In the genomic region with DNA sequence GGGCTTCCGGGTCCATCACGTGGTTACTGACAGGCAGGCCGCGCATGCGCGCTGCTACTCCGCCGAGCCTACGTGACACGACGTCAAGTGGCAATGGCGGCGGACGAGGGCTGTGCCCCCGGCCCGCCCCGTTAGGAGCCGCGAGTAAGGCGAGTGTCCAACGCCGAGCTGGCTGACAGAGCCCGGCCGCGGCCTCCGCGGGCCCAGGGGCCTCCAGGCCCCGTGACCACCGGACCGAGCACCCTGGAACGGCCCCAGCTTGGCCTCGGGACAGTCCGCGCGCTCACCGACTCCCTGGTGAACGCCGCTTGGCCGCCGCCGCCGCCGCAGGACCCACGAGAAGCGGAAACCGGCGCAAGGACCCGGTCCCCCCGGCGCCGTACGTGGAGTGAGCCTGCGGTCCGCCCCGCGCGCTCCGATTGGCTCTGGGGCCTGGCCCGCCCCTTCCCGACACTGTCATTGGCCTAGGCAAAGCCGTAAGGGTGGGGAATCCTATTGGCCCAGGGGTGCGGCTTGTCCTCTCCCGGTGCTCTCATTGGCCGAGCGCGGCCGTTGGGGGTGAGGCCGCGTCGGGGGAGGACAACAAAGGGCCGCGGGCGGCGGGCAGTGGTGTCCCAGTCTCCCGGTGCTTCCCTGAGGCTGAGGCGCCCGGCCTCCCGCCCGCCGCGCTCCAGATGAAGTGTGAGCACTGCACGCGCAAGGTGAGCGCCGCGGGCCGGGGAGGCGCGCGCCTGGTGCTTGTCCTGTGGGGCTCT, we compare ENCODE assay signal across 8 cellular contexts. TPM values are rescaled to one million over a fixed set of nuclear protein-coding genes. Genes with fewer than 3 reads are reported as not detected.
DNase-seq lines count a peak whose midpoint lies in the region; ATAC-seq and FAIRE-seq lines count a peak whose summit lies in the region.

A gene (plus strand): TSS at position 612 of the 755 bp plus-strand sequence. CDS start 63 bp downstream, at position 675.

- H3K18ac ChIP-seq in mesendoderm (ENCODE audit: low read length) = peak within 1 kb of the TSS; percentile 96

- peak within 1 kb of the TSS; percentile 100 for H3K27ac ChIP-seq in mesendoderm (ENCODE audit: low read depth, low read length)

- H2AK5ac ChIP-seq in mesendoderm (ENCODE audit: low read length) = no peak within 1 kb of the TSS

- no peak within 1 kb of the TSS for H4K8ac ChIP-seq in mesendoderm (ENCODE audit: low read depth, low read length)

- peak within 1 kb of the TSS; percentile 52 for H2BK120ac ChIP-seq in mesendoderm (ENCODE audit: low read depth, low read length)

- H3K9ac ChIP-seq in endocrine pancreas (ENCODE audit: control insufficient read depth, insufficient read depth, low read length) = peak within 1 kb of the TSS; percentile 89
- H3K9ac ChIP-seq in mesendoderm (ENCODE audit: low read length) = peak within 1 kb of the TSS; percentile 95

- H3K4me3 ChIP-seq in endocrine pancreas (ENCODE audit: control insufficient read depth, insufficient read depth, low read length) = peak within 1 kb of the TSS; percentile 66
- H3K4me3 ChIP-seq in mesendoderm (ENCODE audit: low read length) = peak within 1 kb of the TSS; percentile 80

- peak within 1 kb of the TSS; percentile 70 for H2BK5ac ChIP-seq in mesendoderm (ENCODE audit: low read length)

- H3K27me3 ChIP-seq in endocrine pancreas (ENCODE audit: control insufficient read depth, insufficient read depth, low read length) (no peaks in the 10 kb centered on the region), mesendoderm (ENCODE audit: insufficient read depth, low read length, poor library complexity) (no peaks in the 10 kb centered on the region)

- H3K79me2 ChIP-seq in mesendoderm (ENCODE audit: control insufficient read depth, insufficient read depth, low read length) = no peaks in the 10 kb centered on the region

- H3K9me3 ChIP-seq in endocrine pancreas (ENCODE audit: control insufficient read depth, low read length) = no peaks in the 10 kb centered on the region

- no peak within 1 kb of the TSS for H2BK15ac ChIP-seq in mesendoderm (replicated peaks; ENCODE audit: low read depth)

- peak; percentile 96 for FAIRE-seq in HTR-8/SVneo (lab: Jason Lieb, UNC)

- H3K36me3 ChIP-seq in endocrine pancreas (ENCODE audit: control insufficient read depth, insufficient read depth, low read length) (peaks cover 2% of the 10 kb centered on the region), mesendoderm (ENCODE audit: control insufficient read depth, insufficient read depth, low read length) (no peaks in the 10 kb centered on the region)

- H3K23ac ChIP-seq in mesendoderm (ENCODE audit: low read length) = no peak within 1 kb of the TSS

- peak within 1 kb of the TSS; percentile 93 for H3K4ac ChIP-seq in mesendoderm (ENCODE audit: low read depth, low read length)

- peaks cover 3% of the 10 kb centered on the region for H3K79me1 ChIP-seq in mesendoderm (ENCODE audit: low read length)

- H3K4me2 ChIP-seq in mesendoderm (ENCODE audit: low read length) = peak within 1 kb of the TSS; percentile 91

- peak; percentile 88 for ATAC-seq in GM21367 (IDR thresholded peaks at IDR 0.05; ENCODE audit: unreplicated experiment)

- WGBS in mesendoderm (ENCODE audit: extremely low coverage, insufficient coverage, low lambda C conversion rate) = no CpG with 5 or more reads among the region's 90 CpGs

- peak; percentile 98 for DNase-seq in COLO829 (ENCODE audit: low spot score)
- peak; percentile 98 for DNase-seq in HTR-8/SVneo (ENCODE audit: insufficient read length, low spot score)
- peak; percentile 98 for DNase-seq in NOMO-1 treated with dmso at 0.1 percent for 144 hours (lab: John Stamatoyannopoulos, UW; ENCODE audit: unreplicated experiment)
- DNase-seq in activated CD8-positive, alpha-beta memory T cell treated with anti-CD3 and anti-CD28 coated beads for 48 hours (ENCODE audit: low read depth in 2 of 3, low spot score in 2 of 3) = peak; percentile 88 to 96 (median 89)
- DNase-seq in mesendoderm = peak; percentile 99
- peak; percentile 89 for DNase-seq in stimulated activated CD8-positive, alpha-beta memory T cell treated with anti-CD3 and anti-CD28 coated beads, Interleukin-15, amount 100 ng/mL, for 1 hour (ENCODE audit: low read depth)

- H3K4me1 ChIP-seq in endocrine pancreas (ENCODE audit: control insufficient read depth, insufficient read depth, low read length) (peaks cover 6% of the 10 kb centered on the region), mesendoderm (ENCODE audit: control insufficient read depth, low read depth, low read length) (no peaks in the 10 kb centered on the region)

- H3K56ac ChIP-seq in mesendoderm (ENCODE audit: low read length) = peak within 1 kb of the TSS; percentile 94

- no peak within 1 kb of the TSS for H4K5ac ChIP-seq in mesendoderm (ENCODE audit: low read length)

RNA-seq across cellular contexts. Expression of the gene that starts here (rescaled TPM):
- polyA plus RNA-seq in mesendoderm (2013, experiment 1 of 2) = 62.8 TPM
- 63.4 TPM for polyA plus RNA-seq in mesendoderm (2013, experiment 2 of 2)

Comparison
In these comparisons a context has a peak if more than half of its experiments do, and no peak if none do; other contexts are left out.
1. Peak in every context shown above with its lines: DNase-seq, ATAC-seq, H3K4me3 ChIP-seq and H3K27ac ChIP-seq.